In genomic region chr3:129893616-129894070, GRCh38 we compare ENCODE assay signal across 8 cellular contexts. TPM values are rescaled to one million over a fixed set of nuclear protein-coding genes. Genes with fewer than 3 reads are reported as not detected.
A peak's percentile ranks its signal among the peaks of the same experiment; 100 is the strongest.
DNase-seq lines count a peak whose midpoint lies in the region; ATAC-seq and TF ChIP-seq lines count a peak whose summit lies in the region.

TMCC1 (minus strand) TSS chr3:129893711.

- H3K27me3 ChIP-seq in colonic mucosa = no peaks in the 10 kb centered on the region

- DNase-seq in AG10803 (ENCODE audit: low read depth) = peak; percentile 74
- peak; percentile 86 for DNase-seq in NCI-H510A (lab: John Stamatoyannopoulos, UW)
- DNase-seq in activated CD4-positive, alpha-beta T cell treated with anti-CD3 and anti-CD28 coated beads for 48 hours = peak; percentile 89
- DNase-seq in colonic mucosa = peak; percentile 91
- DNase-seq in left colon = peak; percentile 90
- DNase-seq in stimulated activated CD4-positive, alpha-beta T cell treated with anti-CD3 and anti-CD28 coated beads, Interleukin-1b, Interleukin-23, amount 100 ng/mL, for 4 hours (ENCODE audit: low read depth in 2 of 2) = peak; percentile 83 to 86

- H3K27ac ChIP-seq in colonic mucosa = peak within 1 kb of the TSS; percentile 90

- ATAC-seq in GM19035 (IDR thresholded peaks at IDR 0.05; ENCODE audit: unreplicated experiment) (peak; percentile 87), HG03342 (IDR thresholded peaks at IDR 0.05; ENCODE audit: unreplicated experiment) (peak; percentile 79), left colon (peak; percentile 93)

- H3K4me1 ChIP-seq in colonic mucosa = peaks cover 13% of the 10 kb centered on the region

- no peaks in the 10 kb centered on the region for H3K9me3 ChIP-seq in colonic mucosa

- intact Hi-C loops in colonic mucosa (cut with DNase I) = no loop called here
- intact Hi-C loops in left colon (cut with DNase I, micrococcal nuclease) = no loop called here

- H3K4me3 ChIP-seq in AG10803 (ENCODE audit: low read length) = peak within 1 kb of the TSS; percentile 86
- H3K4me3 ChIP-seq in colonic mucosa = peak within 1 kb of the TSS; percentile 92

- H3K36me3 ChIP-seq in colonic mucosa = no peaks in the 10 kb centered on the region

- H3K9ac ChIP-seq in colonic mucosa (ENCODE audit: low read depth in 2 of 2, low read length in 2 of 2) = peak within 1 kb of the TSS; percentile 85 to 96

- TF ChIP-seq CTCF in AG10803 (conservative IDR thresholded peaks at IDR 0.05; ENCODE audit: low read length) = no peak
- TF ChIP-seq CTCF in colonic mucosa (IDR thresholded peaks at IDR 0.05) = no peak

RNA-seq across cellular contexts. Expression of gene TMCC1, which starts in this region (rescaled TPM):
- 10 to 100 TPM; 23.2 to 32.8 TPM for total RNA-seq in colonic mucosa
- 10 to 100 TPM; 34.4 to 35.7 TPM for total RNA-seq in left colon

Comparison
In these comparisons a context has a peak if more than half of its experiments do, and no peak if none do; other contexts are left out.
1. Peak in every context shown above with its lines: DNase-seq, ATAC-seq, H3K4me3 ChIP-seq and H3K27ac ChIP-seq.